In the genomic region with DNA sequence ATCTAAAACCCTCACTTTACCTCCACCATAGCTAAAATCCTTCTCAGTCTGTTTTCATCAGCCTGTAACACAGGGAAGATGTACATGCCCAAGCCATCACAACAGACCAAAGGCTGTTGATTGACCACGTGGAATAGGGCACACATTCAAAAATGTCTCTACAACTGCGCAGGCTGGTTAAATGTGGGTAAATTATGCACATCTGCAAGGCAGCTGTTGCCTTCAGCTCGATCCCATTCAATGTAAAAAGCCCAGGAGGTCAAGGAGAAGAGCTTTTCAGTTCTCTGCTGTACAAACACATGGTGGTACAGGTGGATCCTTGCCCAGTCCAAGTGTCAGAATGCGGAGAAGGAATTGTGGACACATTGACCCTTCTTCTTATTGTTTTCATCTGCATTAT, we compare ENCODE assay signal across 37 cellular contexts.
"Had no signal": no experiment of that assay in that cellular context is flagged by ENCODE, and none has a peak within 500 bp of the region (broad histone marks: within the 10 kb centered on the region; RNA-seq: fewer than 3 reads in every experiment).

No MANE protein-coding gene starts in this region.

- H3K4me3 Mint-ChIP-seq: activated B cell treated with CpG ODN at 0.5 μM for 24 hours; activated CD4-positive, alpha-beta memory T cell treated with anti-CD3 and anti-CD28 coated beads for 36 hours; activated CD4-positive, alpha-beta T cell treated with anti-CD3 and anti-CD28 coated beads, Interleukin-2, amount 10 ng/mL, durations not matched to agents 24 days and 14 days; activated CD8-positive, alpha-beta T cell treated with anti-CD3 and anti-CD28 coated beads for 36 hours; activated naive CD4-positive, alpha-beta T cell treated with anti-CD3 and anti-CD28 coated beads for 36 hours; activated naive CD8-positive, alpha-beta T cell treated with anti-CD3 and anti-CD28 coated beads for 36 hours; activated T-cell treated with anti-CD3 and anti-CD28 coated beads, Interleukin-2, amount 50 U/mL, for 4 hours; activated T-cell treated with anti-CD3 and anti-CD28 coated beads, Interleukin-2, amount 50 U/mL, for 72 hours; activated T-helper 1 cell treated with anti-CD3 and anti-CD28 coated beads, Interleukin-12 subunit alpha, Interleukin-12 subunit beta, Interleukin-2, Interleukin-4 antibody, amounts not matched to agents 30 ng/mL and 10 ng/mL and 1 ng/mL, durations not matched to agents 14 hours and 24 hours and 36 hours; activated T-helper 17 cell treated with anti-CD3 and anti-CD28 coated beads, Interleukin-2, amount 50 U/mL, for 72 hours; T-helper 1 cell treated with Interleukin-12 subunit alpha and Interleukin-12 subunit beta and Interleukin-4 antibody, amounts not matched to agents 30 μg/mL and 1 μg/mL, for 36 hours; T-helper 2 cell treated with Interferon-gamma antibody and Interleukin-4, amounts not matched to agents 5 μg/mL and 100 μg/mL, for 36 hours had no signal

- H3K4me1 ChIP-seq: adrenal gland, body of pancreas, breast epithelium had no signal

- H3K27ac ChIP-seq: adrenal gland, body of pancreas, brain microvascular endothelial cell, breast epithelium, VCaP had no signal

- H3K9me3 ChIP-seq: adrenal gland, body of pancreas, breast epithelium had no signal

- H3K27me3 ChIP-seq: adrenal gland, body of pancreas, brain microvascular endothelial cell, breast epithelium had no signal

- H3K4me1 Mint-ChIP-seq: activated B cell treated with CpG ODN at 0.5 μM for 24 hours; activated CD4-positive, alpha-beta T cell treated with anti-CD3 and anti-CD28 coated beads, Interleukin-2, amount 10 ng/mL, durations not matched to agents 24 days and 14 days; activated naive CD8-positive, alpha-beta T cell treated with anti-CD3 and anti-CD28 coated beads for 36 hours; activated T-helper 17 cell treated with anti-CD3 and anti-CD28 coated beads, Interleukin-2, amount 50 U/mL, for 72 hours had no signal

- ATAC-seq: activated CD8-positive, alpha-beta T cell treated with anti-CD3 and anti-CD28 coated beads for 36 hours; activated naive CD4-positive, alpha-beta T cell treated with anti-CD3 and anti-CD28 coated beads, Interleukin-2, amount 50 U/mL, for 72 hours; activated T-cell treated with anti-CD3 and anti-CD28 coated beads, Interleukin-2, amount 50 U/mL, for 4 hours; activated T-cell treated with anti-CD3 and anti-CD28 coated beads, Interleukin-2, amount 50 U/mL, for 72 hours; activated T-helper 17 cell treated with anti-CD3 and anti-CD28 coated beads, Interleukin-2, amount 50 U/mL, for 72 hours; body of pancreas had no signal

- H3K27ac Mint-ChIP-seq: activated B cell treated with CpG ODN at 0.5 μM for 24 hours; activated CD4-positive, alpha-beta memory T cell treated with anti-CD3 and anti-CD28 coated beads for 36 hours; activated CD4-positive, alpha-beta T cell treated with anti-CD3 and anti-CD28 coated beads, Interleukin-2, amount 10 ng/mL, durations not matched to agents 24 days and 14 days; activated CD8-positive, alpha-beta T cell treated with anti-CD3 and anti-CD28 coated beads for 36 hours; activated naive CD4-positive, alpha-beta T cell treated with anti-CD3 and anti-CD28 coated beads for 36 hours; activated naive CD4-positive, alpha-beta T cell treated with anti-CD3 and anti-CD28 coated beads, Interleukin-2, amount 50 U/mL, for 72 hours; activated naive CD8-positive, alpha-beta T cell treated with anti-CD3 and anti-CD28 coated beads for 36 hours; activated T-cell treated with anti-CD3 and anti-CD28 coated beads, Interleukin-2, amount 50 U/mL, for 72 hours; activated T-helper 1 cell treated with anti-CD3 and anti-CD28 coated beads, Interleukin-12 subunit alpha, Interleukin-12 subunit beta, Interleukin-2, Interleukin-4 antibody, amounts not matched to agents 30 ng/mL and 10 ng/mL and 1 ng/mL, durations not matched to agents 14 hours and 24 hours and 36 hours; activated T-helper 17 cell treated with anti-CD3 and anti-CD28 coated beads, Interleukin-2, amount 50 U/mL, for 72 hours; T-helper 1 cell treated with Interleukin-12 subunit alpha and Interleukin-12 subunit beta and Interleukin-4 antibody, amounts not matched to agents 30 μg/mL and 1 μg/mL, for 36 hours; T-helper 2 cell treated with Interferon-gamma antibody and Interleukin-4, amounts not matched to agents 5 μg/mL and 100 μg/mL, for 36 hours had no signal

- DNase-seq: activated B cell treated with CpG ODN at 0.5 μM for 24 hours; activated CD4-positive, alpha-beta memory T cell treated with anti-CD3 and anti-CD28 coated beads for 36 hours; activated CD4-positive, alpha-beta T cell treated with anti-CD3 and anti-CD28 coated beads for 4 hours; activated CD4-positive, alpha-beta T cell treated with anti-CD3 and anti-CD28 coated beads, Interleukin-2, amount 10 ng/mL, durations not matched to agents 24 days and 14 days; activated CD4-positive, alpha-beta T cell treated with anti-CD3 and anti-CD28 coated beads, Interleukin-2, amount 50 U/mL, for 1 hour; activated CD4-positive, alpha-beta T cell treated with anti-CD3 and anti-CD28 coated beads, Interleukin-2, amount 50 U/mL, for 4 hours; activated CD4-positive, CD25-positive, alpha-beta regulatory T cell treated with anti-CD3 and anti-CD28 coated beads, Interleukin-2, amount 50 U/mL, for 72 hours; activated CD8-positive, alpha-beta memory T cell treated with anti-CD3 and anti-CD28 coated beads, Interleukin-2, amount 50 U/mL, for 4 hours; activated CD8-positive, alpha-beta T cell treated with anti-CD3 and anti-CD28 coated beads for 36 hours; activated effector memory CD4-positive, alpha-beta T cell treated with anti-CD3 and anti-CD28 coated beads, Interleukin-2, amount 50 U/mL, for 16 hours; activated gamma-delta T cell treated with Interleukin-2 at 50 U/mL for 16 hours; activated naive CD4-positive, alpha-beta T cell; activated naive CD4-positive, alpha-beta T cell treated with anti-CD3 and anti-CD28 coated beads for 36 hours; activated naive CD4-positive, alpha-beta T cell treated with anti-CD3 and anti-CD28 coated beads, Interleukin-2, amount 50 U/mL, for 16 hours; activated naive CD8-positive, alpha-beta T cell treated with anti-CD3 and anti-CD28 coated beads for 36 hours; activated T-cell treated with anti-CD3 and anti-CD28 coated beads for 4 hours; activated T-cell treated with anti-CD3 and anti-CD28 coated beads, Interleukin-2, amount 50 U/mL, for 1 hour; activated T-cell treated with anti-CD3 and anti-CD28 coated beads, Interleukin-2, amount 50 U/mL, for 4 hours; activated T-cell treated with anti-CD3 and anti-CD28 coated beads, Interleukin-2, amount 50 U/mL, for 72 hours; adrenal gland; amniotic stem cell; aorta; body of pancreas; brain microvascular endothelial cell; central memory CD4-positive, alpha-beta T cell; T-helper 1 cell; T-helper 2 cell; T-helper 9 cell had no signal

- FAIRE-seq: astrocyte, TTC549 had no signal

- H3K36me3 Mint-ChIP-seq: activated CD4-positive, alpha-beta memory T cell treated with anti-CD3 and anti-CD28 coated beads for 36 hours; activated naive CD4-positive, alpha-beta T cell treated with anti-CD3 and anti-CD28 coated beads, Interleukin-2, amount 50 U/mL, for 72 hours; activated naive CD8-positive, alpha-beta T cell treated with anti-CD3 and anti-CD28 coated beads for 36 hours had no signal

- H3K4me3 ChIP-seq: adrenal gland, body of pancreas, breast epithelium had no signal

- H3K9me3 Mint-ChIP-seq: activated B cell treated with CpG ODN at 0.5 μM for 24 hours; activated CD4-positive, alpha-beta T cell treated with anti-CD3 and anti-CD28 coated beads, Interleukin-2, amount 10 ng/mL, durations not matched to agents 24 days and 14 days; activated CD8-positive, alpha-beta T cell treated with anti-CD3 and anti-CD28 coated beads for 36 hours; activated naive CD4-positive, alpha-beta T cell treated with anti-CD3 and anti-CD28 coated beads for 36 hours; activated T-cell treated with anti-CD3 and anti-CD28 coated beads, Interleukin-2, amount 50 U/mL, for 4 hours; activated T-helper 17 cell treated with anti-CD3 and anti-CD28 coated beads, Interleukin-2, amount 50 U/mL, for 72 hours; T-helper 1 cell treated with Interleukin-12 subunit alpha and Interleukin-12 subunit beta and Interleukin-4 antibody, amounts not matched to agents 30 μg/mL and 1 μg/mL, for 36 hours; T-helper 2 cell treated with Interferon-gamma antibody and Interleukin-4, amounts not matched to agents 5 μg/mL and 100 μg/mL, for 36 hours had no signal

- H3K36me3 ChIP-seq: adrenal gland, brain microvascular endothelial cell, breast epithelium had no signal

- H3K27me3 Mint-ChIP-seq: activated B cell treated with CpG ODN at 0.5 μM for 24 hours; activated CD4-positive, alpha-beta memory T cell treated with anti-CD3 and anti-CD28 coated beads for 36 hours; activated CD4-positive, alpha-beta T cell treated with anti-CD3 and anti-CD28 coated beads, Interleukin-2, amount 10 ng/mL, durations not matched to agents 24 days and 14 days; activated CD8-positive, alpha-beta T cell treated with anti-CD3 and anti-CD28 coated beads for 36 hours; activated naive CD8-positive, alpha-beta T cell treated with anti-CD3 and anti-CD28 coated beads for 36 hours had no signal
